Comparison of ENCODE assay signal across 23 cellular contexts in the genomic region with DNA sequence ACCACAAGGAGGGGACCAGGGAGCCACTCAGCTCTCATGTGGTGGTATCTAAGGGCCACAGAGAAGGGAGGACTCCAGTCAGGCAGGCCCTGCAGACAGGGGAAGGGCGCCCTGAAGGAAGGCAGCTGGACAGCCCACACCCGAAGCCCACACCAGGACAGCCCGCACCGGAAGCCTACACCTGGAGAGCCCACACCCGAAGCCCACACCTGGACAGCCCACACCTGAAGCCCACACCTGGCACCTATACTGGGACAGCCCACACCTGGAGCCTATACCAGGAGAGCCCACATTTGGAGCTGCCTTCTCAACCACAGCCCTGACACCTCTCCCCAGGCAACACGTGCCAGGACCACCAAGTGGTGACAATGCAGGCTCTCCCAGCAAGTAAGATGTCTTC.
"Had no signal": no experiment of that assay in that cellular context is flagged by ENCODE, and none has a peak within 500 bp of the region (broad histone marks: within the 10 kb centered on the region; RNA-seq: fewer than 3 reads in every experiment).

No MANE protein-coding gene starts in this region.

- H3K27me3 Mint-ChIP-seq: naive thymus-derived CD4-positive, alpha-beta T cell; natural killer cell treated with Interleukin-12 subunit alpha and Interleukin-12 subunit beta and Interleukin-15 and Interleukin-18, amount 100 ng/mL, for 72 hours; progenitor cell of endocrine pancreas; stimulated activated naive B cell treated with anti-CD40 and anti-IgM and Interleukin-4, amounts not matched to agents 10 μg/mL and 1 μg/mL and 100 μg/mL, for 72 hours had no signal

- H3K27ac Mint-ChIP-seq: progenitor cell of endocrine pancreas; stimulated activated naive B cell treated with anti-CD40 and anti-IgM and Interleukin-4, amounts not matched to agents 10 μg/mL and 1 μg/mL and 100 μg/mL, for 72 hours had no signal

- H3K9me3 Mint-ChIP-seq: naive thymus-derived CD4-positive, alpha-beta T cell; natural killer cell treated with Interleukin-12 subunit alpha and Interleukin-12 subunit beta and Interleukin-15 and Interleukin-18, amount 100 ng/mL, for 72 hours; stimulated activated naive B cell treated with anti-CD40 and anti-IgM and Interleukin-4, amounts not matched to agents 10 μg/mL and 1 μg/mL and 100 μg/mL, for 72 hours had no signal

- H3K9me3 ChIP-seq: left ventricle myocardium inferior, mucosa of descending colon, ovary, right atrium auricular region, right lobe of liver, stomach, testis, thyroid gland, transverse colon, upper lobe of right lung had no signal

- ATAC-seq: mucosa of descending colon; naive thymus-derived CD4-positive, alpha-beta T cell; natural killer cell treated with Interleukin-12 subunit alpha and Interleukin-12 subunit beta and Interleukin-15 and Interleukin-18, amount 100 ng/mL, for 72 hours; right lobe of liver; stimulated activated naive B cell treated with anti-CD40 and anti-IgM and Interleukin-4, amounts not matched to agents 10 μg/mL and 1 μg/mL and 100 μg/mL, for 72 hours; stimulated activated naive CD8-positive, alpha-beta T cell treated with anti-CD3 and anti-CD28 coated beads, Interleukin-15, Interleukin-2, amounts not matched to agents 100 U/mL and 50 U/mL, for 24 hours; upper lobe of right lung had no signal

- H3K4me1 ChIP-seq: right lobe of liver had no signal

- H3K27ac ChIP-seq: left ventricle myocardium inferior, ovary, right atrium auricular region, right lobe of liver, stomach, testis, thyroid gland, transverse colon, upper lobe of right lung had no signal

- DNase-seq: islet precursor cell; left ventricle myocardium inferior; midbrain; mucosa of descending colon; naive thymus-derived CD4-positive, alpha-beta T cell; ovary; right lobe of liver; stimulated activated CD4-positive, alpha-beta T cell treated with anti-CD3 and anti-CD28 coated beads, Interleukin-1b, Interleukin-23, amount 100 ng/mL, for 48 hours; stimulated activated CD4-positive, alpha-beta T cell treated with anti-CD3 and anti-CD28 coated beads, Interleukin-2, amount 100 ng/mL, for 48 hours; stimulated activated CD4-positive, alpha-beta T cell treated with anti-CD3 and anti-CD28 coated beads, Interleukin-4, amount 100 ng/mL, for 4 hours; stimulated activated CD8-positive, alpha-beta memory T cell treated with anti-CD3 and anti-CD28 coated beads, Interleukin-4, amount 100 ng/mL, for 48 hours; stimulated activated naive B cell treated with anti-CD40 and anti-IgM and Interleukin-4, amounts not matched to agents 10 μg/mL and 1 μg/mL and 100 μg/mL, for 72 hours; stimulated activated naive CD8-positive, alpha-beta T cell treated with anti-CD3 and anti-CD28 coated beads, Interleukin-15, Interleukin-2, amounts not matched to agents 100 U/mL and 50 U/mL, for 24 hours; stomach; testis; thyroid gland; transverse colon; upper lobe of right lung had no signal

- H3K36me3 Mint-ChIP-seq: natural killer cell treated with Interleukin-12 subunit alpha and Interleukin-12 subunit beta and Interleukin-15 and Interleukin-18, amount 100 ng/mL, for 72 hours had no signal

- H3K4me3 Mint-ChIP-seq: naive thymus-derived CD4-positive, alpha-beta T cell; natural killer cell treated with Interleukin-12 subunit alpha and Interleukin-12 subunit beta and Interleukin-15 and Interleukin-18, amount 100 ng/mL, for 72 hours; stimulated activated naive B cell treated with anti-CD40 and anti-IgM and Interleukin-4, amounts not matched to agents 10 μg/mL and 1 μg/mL and 100 μg/mL, for 72 hours had no signal

- H3K36me3 ChIP-seq: ovary had no signal

- H3K4me3 ChIP-seq: left ventricle myocardium inferior, lung, mucosa of descending colon, ovary, right atrium auricular region, right lobe of liver, smooth muscle cell, stomach, testis, thyroid gland, transverse colon, upper lobe of right lung had no signal
